In the genomic region with DNA sequence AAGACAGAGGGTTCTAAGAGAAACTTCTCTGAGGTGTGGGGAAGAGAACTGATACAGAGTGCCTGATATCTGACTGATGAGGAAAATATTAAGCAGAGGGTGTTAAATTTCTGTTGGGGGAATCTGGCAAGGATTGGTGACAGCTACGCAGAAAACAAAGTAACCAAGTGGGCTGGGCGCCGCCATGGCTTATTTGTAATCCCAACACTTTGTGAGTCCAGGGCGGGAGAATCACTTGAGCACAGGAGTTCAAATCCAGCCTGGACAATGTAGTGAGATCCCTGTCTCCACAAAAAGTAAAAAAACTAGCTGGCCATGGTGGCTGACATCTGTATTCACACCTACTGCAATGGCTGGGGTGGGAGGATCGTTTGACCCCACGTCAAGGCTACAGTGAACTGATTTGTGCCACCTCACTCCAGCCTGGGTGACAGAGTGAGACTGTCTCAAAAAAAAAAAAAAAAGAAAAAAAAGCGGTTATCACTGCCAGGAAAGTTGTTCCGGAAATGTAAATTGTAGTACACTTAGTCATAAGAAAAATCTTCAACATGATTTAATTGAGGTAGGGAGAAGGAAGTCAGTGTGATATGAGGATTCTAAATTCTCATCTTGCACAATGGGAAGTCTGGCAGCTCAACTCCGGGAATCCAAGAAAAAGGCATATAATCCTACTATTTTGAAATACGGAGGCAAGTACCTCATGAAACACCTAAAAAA, we compare ENCODE assay signal across 11 cellular contexts. TPM values are rescaled to one million over a fixed set of nuclear protein-coding genes. Genes with fewer than 3 reads are reported as not detected.
DNase-seq lines count a peak whose midpoint lies in the region; ATAC-seq and TF ChIP-seq lines count a peak whose summit lies in the region.
"Had no signal": no experiment of that assay in that cellular context is flagged by ENCODE, and none has a peak within 500 bp of the region (broad histone marks: within the 10 kb centered on the region; RNA-seq: fewer than 3 reads in every experiment).

No MANE protein-coding gene starts in this region.

- H3K27ac ChIP-seq in MM.1S (ENCODE audit: low read length), result peak overlapping the region; percentile 58; the same call in 1 of the 2 replicates
- no peak overlapping the region for H3K27ac ChIP-seq in transverse colon
- H3K27ac ChIP-seq: psoas muscle had no signal

- intact Hi-C loops in transverse colon (cut with DNase I; ENCODE audit: low total_unique reads), result loop anchor here (5.0 kb wide), 1 partner anchor 1377 kb away; no protein-coding TSS in a partner anchor

- peaks cover 5% of the 10 kb centered on the region for H3K79me2 ChIP-seq in MM.1S (ENCODE audit: low read length)

- H3K27me3 ChIP-seq in MM.1S (replicated peaks; ENCODE audit: insufficient read depth, low read length) (no peaks in the 10 kb centered on the region), transverse colon (no peaks in the 10 kb centered on the region)
- H3K27me3 ChIP-seq: dorsolateral prefrontal cortex had no signal

- H3K4me1 ChIP-seq in MM.1S (ENCODE audit: low read length), result peaks cover 27% of the 10 kb centered on the region
- peaks cover 3 to 18% (median 11%) of the 10 kb centered on the region in 4 donors for H3K4me1 ChIP-seq in transverse colon

- H3K4me1 Mint-ChIP-seq in neural crest cell, result peaks cover 24% of the 10 kb centered on the region

- no peak for TF ChIP-seq EP300 in transverse colon (IDR thresholded peaks at IDR 0.05; ENCODE audit: low read depth)

- TF ChIP-seq POLR2A in transverse colon (IDR thresholded peaks at IDR 0.05), result no peak

- peaks cover 6% of the 10 kb centered on the region; the same call in 1 of the 2 replicates for H3K36me3 ChIP-seq in MM.1S (replicated peaks; ENCODE audit: insufficient read depth, low read length)
- H3K36me3 ChIP-seq in transverse colon, result peaks cover 0 to 23% (median 5%) of the 10 kb centered on the region in 4 donors

- no peaks in the 10 kb centered on the region for H3K27me3 Mint-ChIP-seq in neural crest cell (ENCODE audit: low read depth)

- H3K4me3 Mint-ChIP-seq in neural crest cell, result no peak overlapping the region

- H3K4me2 ChIP-seq in MM.1S (ENCODE audit: low read depth, low read length), result peak overlapping the region; percentile 5; the same call in 1 of the 2 replicates

- peak; percentile 27 for DNase-seq in Daoy (ENCODE audit: low read depth)
- no peak for DNase-seq in MM.1S
- peak; percentile 76 to 92 for DNase-seq in cardiac fibroblast (ENCODE audit: low read depth in 2 of 2)
- DNase-seq in neural crest cell (ENCODE audit: low read depth, low spot score), result no peak
- DNase-seq in NCI-H2081 (lab: John Stamatoyannopoulos, UW), result no peak
- DNase-seq in transverse colon, result no peak
- no peak for DNase-seq in NCI-H345 (lab: John Stamatoyannopoulos, UW)
- DNase-seq: activated CD4-positive, alpha-beta T cell treated with anti-CD3 and anti-CD28 coated beads for 48 hours; dorsolateral prefrontal cortex; psoas muscle had no signal

- no peaks in the 10 kb centered on the region for H3K9me2 ChIP-seq in MM.1S (replicated peaks; ENCODE audit: insufficient read depth, low read length)

- H3K36me3 Mint-ChIP-seq in neural crest cell (ENCODE audit: low read depth), result peaks cover 10% of the 10 kb centered on the region

- H3K9me3 ChIP-seq in MM.1S (replicated peaks; ENCODE audit: insufficient read depth, low read length) (no peaks in the 10 kb centered on the region), transverse colon (no peaks in the 10 kb centered on the region)
- H3K9me3 ChIP-seq: psoas muscle had no signal

- no peaks in the 10 kb centered on the region for H4K20me1 ChIP-seq in MM.1S (ENCODE audit: insufficient read depth, low read length)

- 65 to 69% methylated on average over 8 to 10 of the region's 10 CpGs for WGBS in transverse colon (ENCODE audit: low coverage in 1 of 2), 2 donors

- in situ Hi-C loops in transverse colon (cut with MboI; ENCODE audit: low pct_ligation_motif_present in 1 of 4, low pct_unique_long_range_greater_than_20kb in 1 of 4, low sequenced_read_pairs in 3 of 4), result no loop called here

- no peak overlapping the region for H3K4me3 ChIP-seq in MM.1S (ENCODE audit: low read length)
- H3K4me3 ChIP-seq in cardiac fibroblast (replicated peaks in 1 of 2; ENCODE audit: low read depth in 2 of 2, low read length in 2 of 2), result no peak overlapping the region
- no peak overlapping the region for H3K4me3 ChIP-seq in transverse colon
- H3K4me3 ChIP-seq: dorsolateral prefrontal cortex, psoas muscle had no signal

- no peak for ATAC-seq in HG03097 (IDR thresholded peaks at IDR 0.05; ENCODE audit: low FRiP score, unreplicated experiment)
- ATAC-seq: psoas muscle had no signal

- no peak overlapping the region for H3K9ac ChIP-seq in MM.1S (ENCODE audit: low read length)

- peak overlapping the region; percentile 79 for H3K27ac Mint-ChIP-seq in neural crest cell (ENCODE audit: unreplicated experiment)

- TF ChIP-seq CTCF in MM.1S (IDR thresholded peaks at IDR 0.05; ENCODE audit: low read length) (no peak), cardiac fibroblast (IDR thresholded peaks at IDR 0.05; ENCODE audit: low read depth, low read length) (no peak), neural crest cell (conservative IDR thresholded peaks at IDR 0.05) (no peak), transverse colon (IDR thresholded peaks at IDR 0.05) (no peak)

- peaks cover 26% of the 10 kb centered on the region for H3F3A ChIP-seq in MM.1S (ENCODE audit: insufficient read depth, low read length)

- H2AFZ ChIP-seq in MM.1S (ENCODE audit: low read length), result no peak overlapping the region

- no peaks in the 10 kb centered on the region for H3K9me3 Mint-ChIP-seq in neural crest cell

RNA-seq across cellular contexts. Expression of a gene that starts 2.3 kb away (rescaled TPM):
- total RNA-seq in Daoy (2014; rRNA removed; shearing (Covaris generic)), result 18.3 and 22.0 TPM in 2 replicates
- 3.7 and 6.9 TPM in 2 replicates for total RNA-seq in neural crest cell
- total RNA-seq in transverse colon, result 10 to 100 TPM in 2 of 4 donors, 1 to 10 TPM in 2; 7.0 to 11.6 (median 9.7) TPM

RNA-seq across cellular contexts. Expression of a gene that starts 17.8 kb away (rescaled TPM):
- total RNA-seq in Daoy (2014; rRNA removed; shearing (Covaris generic)), result 340 and 366 TPM in 2 replicates
- total RNA-seq in neural crest cell (128 and 130 TPM in 2 replicates), transverse colon (10 to 100 TPM in 3 of 4 donors, 1 to 10 TPM in 1; 5.8 to 61.2 (median 28.6) TPM)

RNA-seq across cellular contexts. Expression of a gene that starts 18.0 kb away (rescaled TPM):
- total RNA-seq in Daoy (2014; rRNA removed; shearing (Covaris generic)), result 167 and 211 TPM in 2 replicates
- 50.1 and 52.6 TPM in 2 replicates for total RNA-seq in neural crest cell
- 10 to 100 TPM; 22.5 to 49.4 (median 36.4) TPM for total RNA-seq in transverse colon

Comparison
In these comparisons a context has a peak if more than half of its experiments do, and no peak if none do; other contexts are left out.
1. DNase-seq: peak in Daoy (single experiment) and cardiac fibroblast (2 of 2); none in MM.1S (single experiment), neural crest cell (single experiment), NCI-H2081 (0 of 2), transverse colon (single experiment) and NCI-H345 (single experiment).